Comparison of ENCODE assay signal across 8 cellular contexts in the genomic region with DNA sequence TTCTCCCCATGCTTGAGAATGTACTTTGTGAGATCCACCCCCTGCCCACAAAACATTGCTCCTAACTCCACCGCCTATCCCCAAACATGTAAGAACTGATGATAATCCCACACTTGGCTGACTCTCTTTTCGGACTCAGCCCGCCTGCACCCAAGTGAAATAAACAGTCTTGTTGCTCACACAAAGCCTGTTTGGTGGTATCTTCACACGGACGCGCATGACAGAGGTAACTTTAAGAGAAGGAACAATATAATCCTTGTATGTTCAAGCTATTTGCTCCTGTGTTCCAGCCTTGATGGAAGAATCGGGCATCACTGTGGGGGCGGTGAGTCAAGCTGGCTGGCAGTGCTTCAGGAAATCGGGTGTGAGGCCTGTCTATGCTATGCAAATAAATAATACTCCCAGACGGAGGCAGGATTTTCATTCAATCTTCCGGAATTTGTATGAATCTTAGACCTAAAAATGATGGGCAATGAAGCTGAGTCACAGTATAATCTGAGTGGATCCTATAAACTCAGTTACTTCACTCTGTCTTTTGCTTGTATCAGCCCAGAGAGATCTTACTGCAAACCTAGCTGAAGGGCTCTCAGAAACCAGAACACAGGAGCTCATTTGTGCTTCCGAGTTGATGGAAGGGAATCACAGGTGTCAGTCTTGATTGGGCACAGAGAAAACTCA. TPM values are rescaled to one million over a fixed set of nuclear protein-coding genes. Genes with fewer than 3 reads are reported as not detected.
DNase-seq lines count a peak whose midpoint lies in the region; ATAC-seq and TF ChIP-seq lines count a peak whose summit lies in the region.

No MANE protein-coding gene starts in this region.

- TF ChIP-seq CTCF in left ventricle myocardium inferior (IDR thresholded peaks at IDR 0.05; ENCODE audit: borderline replicate concordance): no peak
- no peak for TF ChIP-seq CTCF in vagina (IDR thresholded peaks at IDR 0.05)

- no peak for DNase-seq in left ventricle myocardium inferior
- no peak for DNase-seq in Right ventricle myocardium superior
- DNase-seq in SK-N-MC (ENCODE audit: low read depth, low spot score): no peak
- DNase-seq in glomerular endothelial cell (ENCODE audit: extremely low read depth, low read depth, low spot score): peak; percentile 67
- DNase-seq in vagina (ENCODE audit: extremely low spot score in 2 of 2): no peak
- no peak for DNase-seq in DMS 273 (lab: John Stamatoyannopoulos, UW; ENCODE audit: unreplicated experiment)

- H3K9me3 ChIP-seq in left ventricle myocardium inferior (replicated peaks) (no peaks in the 10 kb centered on the region), SK-N-MC (ENCODE audit: low read depth, low read length) (no peaks in the 10 kb centered on the region), vagina (no peaks in the 10 kb centered on the region)

- intact Hi-C loops in left ventricle myocardium inferior (cut with micrococcal nuclease): no loop called here
- intact Hi-C loops in Right ventricle myocardium superior (cut with DNase I): no loop called here
- intact Hi-C loops in vagina (cut with DNase I): no loop called here

- H3K4me1 ChIP-seq in left ventricle myocardium inferior (peaks cover 24% of the 10 kb centered on the region), vagina (peaks cover 41% of the 10 kb centered on the region)

- H3K4me3 ChIP-seq in left ventricle myocardium inferior: no peak overlapping the region
- H3K4me3 ChIP-seq in SK-N-MC: no peak overlapping the region
- H3K4me3 ChIP-seq in vagina: no peak overlapping the region

- ATAC-seq in Right ventricle myocardium superior (ENCODE audit: poor library complexity): no peak
- ATAC-seq in HG02884 (IDR thresholded peaks at IDR 0.05; ENCODE audit: unreplicated experiment): no peak
- no peak for ATAC-seq in GM18498 (IDR thresholded peaks at IDR 0.05; ENCODE audit: unreplicated experiment)

- H3K36me3 ChIP-seq in left ventricle myocardium inferior: no peaks in the 10 kb centered on the region
- H3K36me3 ChIP-seq in SK-N-MC (ENCODE audit: insufficient read depth, low read length): no peaks in the 10 kb centered on the region
- no peaks in the 10 kb centered on the region for H3K36me3 ChIP-seq in vagina

- H3K27ac ChIP-seq in left ventricle myocardium inferior (replicated peaks) (peak overlapping the region; percentile 8), SK-N-MC (peak overlapping the region; percentile 98), vagina (peak overlapping the region; percentile 58)

- H3K27me3 ChIP-seq in left ventricle myocardium inferior (ENCODE audit: low read depth) (no peaks in the 10 kb centered on the region), vagina (no peaks in the 10 kb centered on the region)

- no peak overlapping the region for H3K9ac ChIP-seq in SK-N-MC (ENCODE audit: insufficient read length)

- TF ChIP-seq POLR2A in vagina (IDR thresholded peaks at IDR 0.05): no peak

RNA-seq across cellular contexts. Expression of gene NT5E, which starts 45.2 kb away (rescaled TPM):
- total RNA-seq in left ventricle myocardium inferior (4.3 TPM), Right ventricle myocardium superior (4.2 TPM), glomerular endothelial cell (140 and 201 TPM in 2 replicates), vagina (87.2 TPM)

Comparison
In these comparisons a context has a peak if more than half of its experiments do, and no peak if none do; other contexts are left out.
1. H3K27ac ChIP-seq: peak in every context shown above with its lines; median percentile 98 in SK-N-MC; 58 in vagina; 8 in left ventricle myocardium inferior.
2. RNA of gene NT5E, which starts 45.2 kb away (total RNA-seq): 140 to 201 TPM in glomerular endothelial cell and 87.2 TPM in vagina (single experiment); 4.3 TPM in left ventricle myocardium inferior (single experiment) and 4.2 TPM in Right ventricle myocardium superior (single experiment); every median in the first group is over 10 times any median in the second.